In the genomic region with DNA sequence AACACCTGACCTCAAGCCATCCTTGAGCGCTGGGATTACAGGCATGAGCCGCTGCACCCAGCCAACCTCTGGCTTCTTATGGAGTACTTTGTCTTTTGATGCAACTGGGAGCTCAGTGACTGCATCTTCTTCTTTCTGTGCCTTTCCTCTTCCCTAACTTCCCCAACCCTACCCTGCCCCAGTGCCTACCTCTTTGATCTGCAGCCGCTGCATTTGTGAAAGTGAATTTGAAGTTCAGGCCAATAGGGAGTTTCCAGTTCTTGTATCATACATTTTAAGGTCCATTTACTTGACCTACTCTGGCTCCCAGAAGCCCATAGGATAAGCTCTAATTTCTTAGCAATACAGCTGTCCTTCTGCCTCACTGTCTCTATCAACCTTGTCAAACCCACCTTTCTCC, we compare ENCODE assay signal across 25 cellular contexts.
"Had no signal": no experiment of that assay in that cellular context is flagged by ENCODE, and none has a peak within 500 bp of the region (broad histone marks: within the 10 kb centered on the region; RNA-seq: fewer than 3 reads in every experiment).

No MANE protein-coding gene starts in this region.

- H3K4me3 Mint-ChIP-seq: natural killer cell, type B pancreatic cell had no signal

- H3K4me3 ChIP-seq: esophagus muscularis mucosa, gastroesophageal sphincter, heart right ventricle, lower lobe of right lung, ovary, right lobe of liver, smooth muscle cell, testis, tibial artery had no signal

- H3K27ac Mint-ChIP-seq: natural killer cell, type B pancreatic cell had no signal

- H3K36me3 Mint-ChIP-seq: natural killer cell, type B pancreatic cell had no signal

- H3K36me3 ChIP-seq: esophagus muscularis mucosa, gastroesophageal sphincter, heart right ventricle, lower lobe of right lung, ovary, right lobe of liver, tibial artery had no signal

- H3K9me3 Mint-ChIP-seq: natural killer cell, type B pancreatic cell had no signal

- DNase-seq: cortex of kidney; foreskin keratinocyte; kidney glomerular epithelial cell; left colon; left ventricle myocardium superior; lower lobe of right lung; natural killer cell; occipital lobe; ovary; retina; right lobe of liver; stimulated activated CD4-positive, alpha-beta T cell treated with anti-CD3 and anti-CD28 coated beads, Interleukin-12 subunit alpha, Interleukin-12 subunit beta, amount 100 ng/mL, for 4 hours; stimulated activated CD4-positive, alpha-beta T cell treated with anti-CD3 and anti-CD28 coated beads, Interleukin-1b, Interleukin-23, amount 100 ng/mL, for 48 hours; stimulated activated CD4-positive, alpha-beta T cell treated with anti-CD3 and anti-CD28 coated beads, Interleukin-4, amount 100 ng/mL, for 1 hour; stimulated activated CD8-positive, alpha-beta memory T cell treated with anti-CD3 and anti-CD28 coated beads, Interleukin-4, amount 100 ng/mL, for 48 hours; stimulated activated naive CD4-positive, alpha-beta T cell treated with Interleukin-2 at 50 U/mL for 16 hours; substantia nigra; testis; tibial artery had no signal

- H3K27ac ChIP-seq: epithelial cell of prostate, esophagus muscularis mucosa, foreskin keratinocyte, gastroesophageal sphincter, lower lobe of right lung, ovary, right lobe of liver, testis, tibial artery had no signal

- ATAC-seq: foreskin keratinocyte, left colon, left ventricle myocardium superior, lower lobe of right lung had no signal

- H3K9me3 ChIP-seq: esophagus muscularis mucosa, gastroesophageal sphincter, heart right ventricle, lower lobe of right lung, ovary, right lobe of liver, testis, tibial artery had no signal

- H3K4me1 ChIP-seq: esophagus muscularis mucosa, gastroesophageal sphincter, right lobe of liver, testis had no signal

- H3K27me3 ChIP-seq: foreskin keratinocyte, heart right ventricle, ovary, right lobe of liver, testis, tibial artery had no signal

- H3K4me2 ChIP-seq: smooth muscle cell had no signal
